ENCODE assay signal across 11 cellular contexts in genomic region chr14:68466491-68466977, GRCh38.
A peak's percentile ranks its signal among the peaks of the same experiment; 100 is the strongest.
DNase-seq lines count a peak whose midpoint lies in the region; ATAC-seq and TF ChIP-seq lines count a peak whose summit lies in the region.
"Had no signal": no experiment of that assay in that cellular context is flagged by ENCODE, and none has a peak within 500 bp of the region (broad histone marks: within the 10 kb centered on the region; RNA-seq: fewer than 3 reads in every experiment).

No MANE protein-coding gene starts in this region.

- dilution Hi-C loops in mammary epithelial cell (cut with HindIII; ENCODE audit: low sequenced_read_pairs): no loop called here

- TF ChIP-seq CTCF in mammary epithelial cell (conservative IDR thresholded peaks at IDR 0.05 in 1 of 2, IDR thresholded peaks at IDR 0.05 in 1 of 2; ENCODE audit: extremely low read depth in 1 of 2, insufficient read depth in 1 of 2, low read depth in 1 of 2, low read length in 2 of 2) (no peak), tibial artery (IDR thresholded peaks at IDR 0.05) (no peak)

- H3K4me3 ChIP-seq in mammary epithelial cell (replicated peaks in 1 of 3; ENCODE audit: insufficient read depth in 1 of 3, low read depth in 2 of 3, low read length in 3 of 3) (no peak overlapping the region), tibial artery (no peak overlapping the region)

- no peaks in the 10 kb centered on the region for H3K36me3 ChIP-seq in mammary epithelial cell (ENCODE audit: insufficient read depth, low read length)
- no peaks in the 10 kb centered on the region for H3K36me3 ChIP-seq in tibial artery

- no peak overlapping the region for H3K9ac ChIP-seq in mammary epithelial cell (ENCODE audit: insufficient read depth, low read length)

- no peaks in the 10 kb centered on the region for H3K27me3 ChIP-seq in mammary epithelial cell (ENCODE audit: insufficient read depth, low read length)
- H3K27me3 ChIP-seq in tibial artery: no peaks in the 10 kb centered on the region

- H3K4me1 ChIP-seq in mammary epithelial cell (ENCODE audit: insufficient read depth, low read length) (peaks cover 78% of the 10 kb centered on the region), tibial artery (peaks cover 0 to 25% (median 14%) of the 10 kb centered on the region in 4 donors)

- H3K9me3 ChIP-seq in mammary epithelial cell (replicated peaks; ENCODE audit: insufficient read depth, low read length): no peaks in the 10 kb centered on the region
- H3K9me3 ChIP-seq in tibial artery: no peaks in the 10 kb centered on the region

- in situ Hi-C loops in mammary epithelial cell (cut with MboI; ENCODE audit: low sequenced_read_pairs in 2 of 2): loop anchor here in 1 of 2 donors (5.0 kb wide), 1 partner anchor 71 kb away; no protein-coding TSS in a partner anchor

- 83% methylated on average over 3 of the region's 3 CpGs for WGBS in mammary epithelial cell (ENCODE audit: low coverage, missing lambda C conversion rate)

- BruUV-seq in mammary epithelial cell (replicated peaks; lab: Mats Ljungman, UMichigan): no TSS peak

- no peak for ATAC-seq in GM21447 (IDR thresholded peaks at IDR 0.05; ENCODE audit: unreplicated experiment)
- ATAC-seq: effector memory CD8-positive, alpha-beta T cell; naive thymus-derived CD4-positive, alpha-beta T cell had no signal

- CTCF ChIA-PET in mammary epithelial cell (lab: Charles Lee; ENCODE audit: low non-redundant PET): interaction anchor here (0.6 kb wide), 2 partner anchors 80 to 322 kb away, joined by 3 to 5 read pairs; no protein-coding TSS in a partner anchor

- intact Hi-C loops in mammary epithelial cell (cut with micrococcal nuclease): loop anchor here (1.0 to 5.0 kb wide), 3 partner anchors 64 to 228 kb away; no protein-coding TSS in a partner anchor
- intact Hi-C loops in tibial artery (cut with DNase I; ENCODE audit: low total_unique reads): no loop called here

- DNase-seq in HS-5 (ENCODE audit: low read depth) (peak; percentile 85), mammary epithelial cell (peak; percentile 91), kidney tubule cell (ENCODE audit: low spot score) (peak; percentile 93), tibial artery (peak in 1 of 2 donors; percentile 31), NCI-H1105 (lab: John Stamatoyannopoulos, UW) (no peak), NCI-H446 treated with DMSO at 0.1 percent for 48 hours (lab: John Stamatoyannopoulos, UW) (no peak), epidermal melanocyte (ENCODE audit: insufficient read length, low spot score) (no peak)
- DNase-seq: effector memory CD8-positive, alpha-beta T cell; naive thymus-derived CD4-positive, alpha-beta T cell; NCI-H1092 had no signal

- no peaks in the 10 kb centered on the region for H3K79me2 ChIP-seq in mammary epithelial cell (ENCODE audit: insufficient read depth, low read length)

- peak overlapping the region; percentile 17 for H3K4me2 ChIP-seq in mammary epithelial cell (ENCODE audit: insufficient read depth, low read depth, low read length)

- peak overlapping the region; percentile 84 for H3K27ac ChIP-seq in mammary epithelial cell (ENCODE audit: insufficient read depth, low read depth, low read length)
- H3K27ac ChIP-seq in tibial artery: peak overlapping the region; percentile 50 to 58

- peak overlapping the region; percentile 2 for H2AFZ ChIP-seq in mammary epithelial cell (ENCODE audit: low read depth, low read length)

- no peaks in the 10 kb centered on the region for H4K20me1 ChIP-seq in mammary epithelial cell (ENCODE audit: insufficient read depth, low read length)

Comparison
In these comparisons a context has a peak if more than half of its experiments do, and no peak if none do; other contexts are left out.
1. DNase-seq: peak in HS-5 (single experiment), mammary epithelial cell (single experiment) and kidney tubule cell (single experiment); none in NCI-H1105 (single experiment), NCI-H446 treated with DMSO at 0.1 percent for 48 hours (single experiment) and epidermal melanocyte (single experiment).